8 cellular contexts compared by ENCODE assay signal in the genomic region with DNA sequence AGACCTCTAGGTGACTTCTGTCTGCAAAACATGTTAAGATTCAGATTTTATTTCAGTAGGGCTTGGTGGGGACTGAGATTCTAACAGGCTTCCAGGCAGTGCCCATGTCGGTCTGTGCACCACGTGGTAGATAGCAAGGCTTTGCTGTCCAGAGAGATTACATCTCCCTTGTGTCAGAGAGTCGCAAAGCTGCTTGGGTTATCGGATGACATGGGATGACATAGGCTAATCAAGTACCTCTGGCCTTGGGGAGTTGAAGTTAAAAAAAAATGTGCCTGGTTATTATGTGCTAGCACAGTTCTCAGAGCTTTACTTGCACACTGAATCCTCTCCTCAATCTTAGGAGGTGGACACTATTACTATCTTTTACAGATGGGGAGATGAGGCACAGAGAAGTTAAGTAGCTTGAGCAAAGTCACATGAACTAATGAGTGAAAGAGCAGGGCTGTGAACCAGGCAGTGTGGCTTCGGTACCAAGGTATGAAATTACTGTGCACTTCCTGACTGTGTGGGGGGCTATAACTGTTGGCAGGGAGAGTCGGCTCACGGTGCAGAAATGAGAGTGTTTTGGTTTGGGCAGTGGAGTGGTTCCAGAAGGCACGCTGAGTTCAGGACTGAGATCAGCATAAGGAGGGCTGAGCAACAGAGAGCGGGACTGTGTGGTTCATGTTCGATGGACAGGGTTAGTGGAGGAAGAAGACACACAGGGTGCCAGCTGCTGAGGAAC. TPM values are rescaled to one million over a fixed set of nuclear protein-coding genes. Genes with fewer than 3 reads are reported as not detected.
DNase-seq lines count a peak whose midpoint lies in the region; ATAC-seq, FAIRE-seq and TF ChIP-seq lines count a peak whose summit lies in the region.

No MANE protein-coding gene starts in this region.

- H3K27ac Mint-ChIP-seq in chondrocyte (ENCODE audit: unreplicated experiment): no peak overlapping the region

- H3K4me1 Mint-ChIP-seq in chondrocyte (ENCODE audit: low read depth): peaks cover 16% of the 10 kb centered on the region

- H3K4me3 Mint-ChIP-seq in chondrocyte (ENCODE audit: unreplicated experiment): no peak overlapping the region

- in situ Hi-C loops in astrocyte of the spinal cord (cut with HindIII; ENCODE audit: low sequenced_read_pairs): no loop called here

- no peak for FAIRE-seq in RCC 7860 (lab: Jason Lieb, UNC)

- H3K27me3 Mint-ChIP-seq in chondrocyte (ENCODE audit: low read depth): no peaks in the 10 kb centered on the region

- ATAC-seq in GM19455 (IDR thresholded peaks at IDR 0.05; ENCODE audit: unreplicated experiment) (peak; percentile 78), HG03442 (IDR thresholded peaks at IDR 0.05; ENCODE audit: unreplicated experiment) (peak; percentile 83)

- H3K4me3 ChIP-seq in GM12865 (ENCODE audit: low read depth, low read length) (peak overlapping the region; percentile 53), astrocyte of the spinal cord (ENCODE audit: low read depth, low read length) (no peak overlapping the region)

- H3K9me3 Mint-ChIP-seq in chondrocyte (ENCODE audit: low read depth): no peaks in the 10 kb centered on the region

- TF ChIP-seq CTCF in GM12865 (IDR thresholded peaks at IDR 0.05; ENCODE audit: insufficient read depth, low read depth, low read length, missing control alignments) (no peak), astrocyte of the spinal cord (IDR thresholded peaks at IDR 0.05; ENCODE audit: low read depth, low read length) (no peak), chondrocyte (IDR thresholded peaks at IDR 0.05) (no peak)

- DNase-seq in GM12865 (ENCODE audit: low read depth): peak; percentile 95
- DNase-seq in astrocyte of the spinal cord (ENCODE audit: low read depth, low spot score): peak; percentile 26
- no peak for DNase-seq in chondrocyte (ENCODE audit: low spot score)
- no peak for DNase-seq in Kasumi-1 (lab: John Stamatoyannopoulos, UW)
- DNase-seq in MV-4-11 (lab: John Stamatoyannopoulos, UW): no peak
- no peak for DNase-seq in RCC 7860 (ENCODE audit: low spot score)

- no peaks in the 10 kb centered on the region for H3K36me3 Mint-ChIP-seq in chondrocyte (ENCODE audit: low read depth)

RNA-seq across cellular contexts. Expression of gene FARS2, which starts 41.1 kb away (rescaled TPM):
- 10.7 to 18.1 TPM (median 11.8 TPM) in 3 replicates for total RNA-seq in chondrocyte

RNA-seq across cellular contexts. Expression of gene LYRM4, which starts 41.6 kb away (rescaled TPM):
- 18.0 to 23.9 TPM (median 23.3 TPM) in 3 replicates for total RNA-seq in chondrocyte

Comparison
In these comparisons a context has a peak if more than half of its experiments do, and no peak if none do; other contexts are left out.
1. DNase-seq: peak in GM12865 (single experiment) and astrocyte of the spinal cord (single experiment); none in chondrocyte (single experiment), Kasumi-1 (0 of 2), MV-4-11 (single experiment) and RCC 7860 (single experiment).